Comparison of ENCODE assay signal across 8 cellular contexts in the genomic region with DNA sequence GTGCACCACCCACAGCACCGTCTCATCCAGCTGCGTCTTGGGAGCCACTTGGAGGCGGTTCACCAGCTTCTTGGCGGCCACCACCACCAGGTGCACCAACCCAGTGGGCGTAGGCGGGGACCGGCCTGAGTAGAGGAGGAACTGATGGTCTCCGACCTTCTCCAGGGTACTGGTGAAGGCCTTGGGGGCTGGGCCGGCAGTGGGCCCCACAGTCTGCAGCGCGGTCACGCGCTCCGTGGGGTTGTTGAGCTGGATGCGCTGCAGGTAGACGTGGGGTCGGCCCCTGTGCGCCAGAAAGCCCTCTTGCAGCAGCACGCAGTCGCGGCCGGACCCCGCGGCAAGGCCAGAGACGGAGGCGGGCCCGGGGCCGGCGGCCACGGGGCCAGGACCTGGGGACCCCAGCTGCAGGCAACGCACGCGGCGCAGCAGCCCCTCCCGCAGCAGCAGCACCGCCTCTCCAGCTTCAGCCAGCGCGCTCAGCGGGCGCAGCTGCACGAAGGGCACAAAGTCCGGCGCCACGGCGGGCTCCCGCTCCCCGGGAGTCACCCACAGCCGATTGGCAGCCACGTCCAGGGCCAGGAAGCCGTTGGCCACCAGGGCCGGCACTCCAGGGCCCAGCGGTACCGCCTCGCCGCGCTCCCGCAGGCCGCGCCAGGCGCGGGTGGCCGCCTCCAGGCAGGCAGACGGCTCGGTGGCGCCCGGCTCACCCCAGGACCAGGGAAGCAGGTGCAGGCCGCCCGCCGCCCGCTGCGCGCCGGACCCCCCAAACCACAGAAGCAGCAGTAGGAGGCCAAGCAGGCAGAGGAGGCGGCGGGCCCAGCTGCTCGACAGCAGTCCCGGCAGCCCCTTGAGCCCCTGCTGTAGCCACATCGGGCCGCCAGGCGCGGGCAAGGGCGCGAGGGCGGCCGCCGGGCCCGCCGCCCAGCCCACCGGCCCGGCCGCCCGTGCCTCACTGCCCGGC. TPM values are rescaled to one million over a fixed set of nuclear protein-coding genes. Genes with fewer than 3 reads are reported as not detected.
DNase-seq lines count a peak whose midpoint lies in the region; ATAC-seq and TF ChIP-seq lines count a peak whose summit lies in the region.
"Not testable (repeated sequence)": the region's sequence is repeated elsewhere in the genome, so short reads cannot be mapped to it uniquely, and the experiment has no call there.

No MANE protein-coding gene starts in this region.

- H4K20me1 ChIP-seq in BLaER1 (peaks cover 84% of the 10 kb centered on the region), SK-N-SH (ENCODE audit: insufficient read depth) (peaks cover 67% of the 10 kb centered on the region), osteoblast (ENCODE audit: insufficient read depth, low read length) (peaks cover 55% of the 10 kb centered on the region)

- not testable (repeated sequence) for H3K9me3 Mint-ChIP-seq in stimulated activated naive CD8-positive, alpha-beta T cell treated with anti-CD3 and anti-CD28 coated beads, Interleukin-15, amount 100 ng/mL, for 72 hours

- intact Hi-C loops in Right ventricle myocardium inferior (cut with DNase I): not testable (repeated sequence)

- H3K4me3 ChIP-seq in BLaER1: peak overlapping the region; percentile 62
- H3K4me3 ChIP-seq in H7 (ENCODE audit: insufficient read depth, low read depth, low read length); SK-N-SH (ENCODE audit: low read depth in 2 of 2, low read length in 1 of 2); osteoblast (ENCODE audit: insufficient read depth, low read length): not testable (repeated sequence)

- H3K4me1 Mint-ChIP-seq in stimulated activated naive CD8-positive, alpha-beta T cell treated with anti-CD3 and anti-CD28 coated beads, Interleukin-15, amount 100 ng/mL, for 72 hours: peaks cover 30% of the 10 kb centered on the region

- H3K4me2 ChIP-seq in BLaER1: peak overlapping the region; percentile 82
- H3K4me2 ChIP-seq in SK-N-SH; osteoblast (ENCODE audit: insufficient read depth, low read length): not testable (repeated sequence)

- H3K27me3 Mint-ChIP-seq in stimulated activated naive CD8-positive, alpha-beta T cell treated with anti-CD3 and anti-CD28 coated beads, Interleukin-15, amount 100 ng/mL, for 72 hours: not testable (repeated sequence)

- peak; percentile 50 for DNase-seq in H7
- peak; percentile 32 for DNase-seq in SK-N-SH
- DNase-seq in astrocyte of the hippocampus (ENCODE audit: low read depth, low spot score): peak; percentile 56
- not testable (repeated sequence) for DNase-seq in Right ventricle myocardium inferior (ENCODE audit: missing footprints); stimulated activated naive CD8-positive, alpha-beta T cell treated with anti-CD3 and anti-CD28 coated beads, Interleukin-15, amount 100 ng/mL, for 72 hours
- peak; percentile 55 for DNase-seq in left kidney (ENCODE audit: low read depth, low spot score)
- DNase-seq in osteoblast (ENCODE audit: insufficient read length, low spot score, missing footprints): peak; percentile 43

- not testable (repeated sequence) for H3K9me2 ChIP-seq in SK-N-SH

- not testable (repeated sequence) for H2AFZ ChIP-seq in SK-N-SH (ENCODE audit: low read depth); osteoblast (ENCODE audit: low read length)

- not testable (repeated sequence) for H3K27ac Mint-ChIP-seq in stimulated activated naive CD8-positive, alpha-beta T cell treated with anti-CD3 and anti-CD28 coated beads, Interleukin-15, amount 100 ng/mL, for 72 hours

- POLR2A ChIA-PET in SK-N-SH (lab: Yijun Ruan, JAX): not testable (repeated sequence)

- H3K4me1 ChIP-seq in BLaER1: peaks cover 38% of the 10 kb centered on the region
- H3K4me1 ChIP-seq in SK-N-SH (ENCODE audit: control insufficient read depth in 1 of 2, insufficient read depth in 2 of 2, low read depth in 1 of 2, low read length in 1 of 2); osteoblast (ENCODE audit: insufficient read depth, low read length): not testable (repeated sequence)

- not testable (repeated sequence) for TF ChIP-seq RAD21 in SK-N-SH (IDR thresholded peaks at IDR 0.05; ENCODE audit: low read length)

- H3K27me3 ChIP-seq in BLaER1; H7 (ENCODE audit: control insufficient read depth, insufficient read depth, low read length); SK-N-SH (ENCODE audit: insufficient read depth); osteoblast (ENCODE audit: insufficient read depth, low read length): not testable (repeated sequence)

- TF ChIP-seq EP300 in SK-N-SH (IDR thresholded peaks at IDR 0.05; ENCODE audit: borderline replicate concordance in 1 of 2, low read depth in 1 of 2, low read length in 1 of 2): not testable (repeated sequence)

- ATAC-seq in Right ventricle myocardium inferior: peak; percentile 34
- ATAC-seq in stimulated activated naive CD8-positive, alpha-beta T cell treated with anti-CD3 and anti-CD28 coated beads, Interleukin-15, amount 100 ng/mL, for 72 hours: peak; percentile 69

- H3F3A ChIP-seq in SK-N-SH (replicated peaks; ENCODE audit: insufficient read depth): not testable (repeated sequence)

- peaks cover 34% of the 10 kb centered on the region for H3K9me3 ChIP-seq in BLaER1
- not testable (repeated sequence) for H3K9me3 ChIP-seq in SK-N-SH; osteoblast (ENCODE audit: low read depth, low read length)

- H3K79me2 ChIP-seq in SK-N-SH (ENCODE audit: insufficient read depth) (peaks cover 89% of the 10 kb centered on the region), osteoblast (ENCODE audit: insufficient read depth, low read length) (peaks cover 83% of the 10 kb centered on the region)

- H3K36me3 ChIP-seq in BLaER1 (peaks cover 72% of the 10 kb centered on the region), SK-N-SH (replicated peaks in 1 of 2; ENCODE audit: control insufficient read depth in 1 of 2, insufficient read depth in 2 of 2, low read length in 1 of 2) (peaks cover 0 to 21% of the 10 kb centered on the region in 2 experiments), osteoblast (ENCODE audit: insufficient read depth, low read length) (peaks cover 21% of the 10 kb centered on the region)
- not testable (repeated sequence) for H3K36me3 ChIP-seq in H7 (replicated peaks; ENCODE audit: control insufficient read depth, insufficient read depth, low read length)

- CTCF ChIA-PET in SK-N-SH (lab: Yijun Ruan, JAX): not testable (repeated sequence)

- not testable (repeated sequence) for TF ChIP-seq CTCF in SK-N-SH (IDR thresholded peaks at IDR 0.05); osteoblast (IDR thresholded peaks at IDR 0.05; ENCODE audit: extremely low read depth, low read depth, low read length)

- peak overlapping the region; percentile 73 for H3K27ac ChIP-seq in BLaER1
- not testable (repeated sequence) for H3K27ac ChIP-seq in SK-N-SH (ENCODE audit: low read depth in 2 of 2, low read length in 1 of 2); osteoblast (ENCODE audit: low read depth, low read length)

- 96% methylated on average over 40 of the region's 93 CpGs for WGBS in SK-N-SH (ENCODE audit: low lambda C conversion rate)

- peak overlapping the region in 1 of 2 donors; percentile 77 for H3K4me3 Mint-ChIP-seq in stimulated activated naive CD8-positive, alpha-beta T cell treated with anti-CD3 and anti-CD28 coated beads, Interleukin-15, amount 100 ng/mL, for 72 hours

- peak overlapping the region; percentile 53; the same call in 1 of the 2 replicates for H3K9ac ChIP-seq in BLaER1
- H3K9ac ChIP-seq in SK-N-SH: not testable (repeated sequence)

RNA-seq across cellular contexts. Expression of gene PDXDC1, which starts 14.7 kb away (rescaled TPM):
- 67.5 and 82.0 TPM in 2 replicates for total RNA-seq in H7 (2014; rRNA removed; shearing (Covaris generic))
- polyA plus RNA-seq in SK-N-SH (2012; rRNA removed): 37.4 and 53.5 TPM in 2 replicates
- 34.6 and 38.7 TPM in 2 replicates for polyA plus RNA-seq in SK-N-SH (2012; cell fraction: cytosol; rRNA removed)
- polyA plus RNA-seq in SK-N-SH (2012; cell fraction: nucleus; rRNA removed): 77.5 and 104 TPM in 2 replicates
- total RNA-seq in Right ventricle myocardium inferior (79.0 TPM), osteoblast (82.5 and 90.5 TPM in 2 replicates)

RNA-seq across cellular contexts. Expression of gene NPIPA1, which starts 52.3 kb away (rescaled TPM):
- 27.6 and 42.6 TPM in 2 replicates for total RNA-seq in H7 (2014; rRNA removed; shearing (Covaris generic))
- polyA plus RNA-seq in SK-N-SH (2012; rRNA removed): 66.7 and 75.7 TPM in 2 replicates
- 45.6 and 48.0 TPM in 2 replicates for polyA plus RNA-seq in SK-N-SH (2012; cell fraction: cytosol; rRNA removed)
- polyA plus RNA-seq in SK-N-SH (2012; cell fraction: nucleus; rRNA removed): 149 and 308 TPM in 2 replicates
- total RNA-seq in Right ventricle myocardium inferior (45.3 TPM), osteoblast (52.1 and 56.9 TPM in 2 replicates)
